12 cellular contexts compared by ENCODE assay signal in the genomic region with DNA sequence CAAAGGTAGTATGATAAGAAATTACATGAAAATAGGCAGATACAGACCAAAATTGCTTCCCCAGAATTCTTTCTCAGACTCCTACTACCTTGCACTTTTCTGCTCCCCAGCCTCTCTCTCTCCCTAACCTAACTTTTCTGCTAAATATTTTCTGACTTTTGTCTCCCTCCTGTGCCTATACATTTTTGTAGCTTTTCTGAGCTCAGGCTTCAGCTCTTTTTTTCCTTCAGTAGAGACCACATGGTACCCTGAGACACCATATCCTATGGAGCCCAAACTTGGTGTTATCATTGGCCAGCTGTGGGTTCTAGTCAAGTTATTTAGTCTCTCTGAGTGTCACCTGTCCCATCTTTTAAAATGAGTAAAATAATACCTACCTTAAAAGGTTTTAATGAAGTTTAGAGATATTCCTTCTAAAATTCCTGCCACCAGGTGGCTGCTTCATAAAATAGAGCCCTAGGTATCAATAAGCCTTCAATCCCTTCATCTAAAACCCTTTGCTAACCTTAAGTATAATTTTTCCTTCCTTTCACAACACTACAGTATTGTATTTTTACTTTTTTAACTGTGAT.
DNase-seq lines count a peak whose midpoint lies in the region; ATAC-seq and TF ChIP-seq lines count a peak whose summit lies in the region.
"Had no signal": no experiment of that assay in that cellular context is flagged by ENCODE, and none has a peak within 500 bp of the region (broad histone marks: within the 10 kb centered on the region; RNA-seq: fewer than 3 reads in every experiment).

No MANE protein-coding gene starts in this region.

- H3K9me3 Mint-ChIP-seq in activated CD8-positive, alpha-beta T cell treated with anti-CD3 and anti-CD28 coated beads for 36 hours = no peaks in the 10 kb centered on the region
- no peaks in the 10 kb centered on the region for H3K9me3 Mint-ChIP-seq in activated CD8-positive, alpha-beta T cell treated with anti-CD3 and anti-CD28 coated beads, Interleukin-2, amount 10 ng/mL, durations not matched to agents 7 days and 5 days (ENCODE audit: insufficient read depth)
- H3K9me3 Mint-ChIP-seq: T-helper 2 cell treated with Interferon-gamma antibody and Interleukin-4, amounts not matched to agents 5 μg/mL and 100 μg/mL, for 36 hours had no signal

- POLR2A ChIA-PET in activated CD8-positive, alpha-beta T cell treated with anti-CD3 and anti-CD28 coated beads for 36 hours (lab: Charles Lee) = no interaction called here
- POLR2A ChIA-PET in activated CD8-positive, alpha-beta T cell treated with anti-CD3 and anti-CD28 coated beads, Interleukin-2, amount 10 ng/mL, durations not matched to agents 7 days and 5 days (lab: Charles Lee) = no interaction called here
- POLR2A ChIA-PET in PC-9 (lab: Charles Lee; ENCODE audit: unreplicated experiment) = interaction anchor here (0.5 to 0.6 kb wide), 2 partner anchors 18 to 236 kb away, joined by 7 to 21 read pairs; no protein-coding TSS in a partner anchor

- peaks cover 7% of the 10 kb centered on the region for H3K27me3 Mint-ChIP-seq in activated CD8-positive, alpha-beta T cell treated with anti-CD3 and anti-CD28 coated beads for 36 hours
- H3K27me3 Mint-ChIP-seq in activated CD8-positive, alpha-beta T cell treated with anti-CD3 and anti-CD28 coated beads, Interleukin-2, amount 10 ng/mL, durations not matched to agents 7 days and 5 days (ENCODE audit: low read depth) = peaks cover 11% of the 10 kb centered on the region

- H3K27me3 ChIP-seq in PC-9 (ENCODE audit: insufficient read depth, low read depth) (no peaks in the 10 kb centered on the region), esophagus muscularis mucosa (no peaks in the 10 kb centered on the region), psoas muscle (ENCODE audit: insufficient read depth in 3 of 3, low read length in 2 of 3) (no peaks in the 10 kb centered on the region), sigmoid colon (no peaks in the 10 kb centered on the region)
- H3K27me3 ChIP-seq: upper lobe of right lung had no signal

- H3K27ac ChIP-seq in PC-9 (0 out of 2 replicates have a peak overlapping the region, but pooled peaks have one; percentile 8), esophagus muscularis mucosa (replicated peaks in 1 of 4) (no peak overlapping the region), psoas muscle (no peak overlapping the region), sigmoid colon (no peak overlapping the region)
- H3K27ac ChIP-seq: upper lobe of right lung had no signal

- H3K4me3 ChIP-seq in PC-9 (no peak overlapping the region), esophagus muscularis mucosa (no peak overlapping the region), psoas muscle (no peak overlapping the region), sigmoid colon (no peak overlapping the region)
- H3K4me3 ChIP-seq: upper lobe of right lung had no signal

- H3K4me1 ChIP-seq in PC-9 (replicated peaks; ENCODE audit: insufficient read depth) (no peaks in the 10 kb centered on the region), esophagus muscularis mucosa (no peaks in the 10 kb centered on the region), psoas muscle (no peaks in the 10 kb centered on the region), sigmoid colon (no peaks in the 10 kb centered on the region)
- H3K4me1 ChIP-seq: upper lobe of right lung had no signal

- H3K36me3 ChIP-seq in PC-9 (ENCODE audit: low read depth) (peaks cover 33% of the 10 kb centered on the region), esophagus muscularis mucosa (no peaks in the 10 kb centered on the region), psoas muscle (ENCODE audit: insufficient read depth in 1 of 2, low read depth in 1 of 2) (no peaks in the 10 kb centered on the region), sigmoid colon (no peaks in the 10 kb centered on the region)
- H3K36me3 ChIP-seq: upper lobe of right lung had no signal

- BruUV-seq in PC-9 (replicated peaks; lab: Mats Ljungman, UMichigan) = TSS peak; percentile 3

- CTCF ChIA-PET in activated CD8-positive, alpha-beta T cell treated with anti-CD3 and anti-CD28 coated beads for 36 hours (lab: Charles Lee) = interaction anchor here (0.9 to 1.4 kb wide), 3 partner anchors 12 to 18 kb away, joined by 3 to 4 read pairs (median 4); no protein-coding TSS in a partner anchor
- CTCF ChIA-PET in activated CD8-positive, alpha-beta T cell treated with anti-CD3 and anti-CD28 coated beads, Interleukin-2, amount 10 ng/mL, durations not matched to agents 7 days and 5 days (lab: Charles Lee) = interaction anchor here (0.8 to 1.6 kb wide), 4 partner anchors 18 to 238 kb away, joined by 3 to 5 read pairs (median 4); no protein-coding TSS in a partner anchor
- CTCF ChIA-PET in PC-9 (lab: Charles Lee) = interaction anchor here (0.5 to 1.3 kb wide), 5 partner anchors 8 to 196 kb away, joined by 3 to 17 read pairs (median 14); no protein-coding TSS in a partner anchor

- peaks cover 53% of the 10 kb centered on the region for H3F3A ChIP-seq in PC-9 (ENCODE audit: insufficient read depth, low read depth)

- TF ChIP-seq EP300 in esophagus muscularis mucosa (IDR thresholded peaks at IDR 0.05) = no peak
- no peak for TF ChIP-seq EP300 in sigmoid colon (IDR thresholded peaks at IDR 0.05)

- no peaks in the 10 kb centered on the region for H4K20me1 ChIP-seq in PC-9 (ENCODE audit: insufficient read depth)

- no peak overlapping the region for H3K4me2 ChIP-seq in PC-9

- TF ChIP-seq CTCF in activated CD8-positive, alpha-beta T cell treated with anti-CD3 and anti-CD28 coated beads for 36 hours (IDR thresholded peaks at IDR 0.05) = no peak
- TF ChIP-seq CTCF in PC-9 (conservative IDR thresholded peaks at IDR 0.05) (peak; percentile 62), esophagus muscularis mucosa (IDR thresholded peaks at IDR 0.05) (peak in 2 of 3 experiments; percentile 9 to 15), psoas muscle (IDR thresholded peaks at IDR 0.05) (peak; percentile 7), sigmoid colon (IDR thresholded peaks at IDR 0.05) (no peak)

- peak overlapping the region; percentile 19 for H3K27ac Mint-ChIP-seq in activated CD8-positive, alpha-beta T cell treated with anti-CD3 and anti-CD28 coated beads for 36 hours
- no peak overlapping the region for H3K27ac Mint-ChIP-seq in activated CD8-positive, alpha-beta T cell treated with anti-CD3 and anti-CD28 coated beads, Interleukin-2, amount 10 ng/mL, durations not matched to agents 7 days and 5 days
- H3K27ac Mint-ChIP-seq: T-helper 2 cell treated with Interferon-gamma antibody and Interleukin-4, amounts not matched to agents 5 μg/mL and 100 μg/mL, for 36 hours had no signal

- no peak overlapping the region for H3K4me3 Mint-ChIP-seq in activated CD8-positive, alpha-beta T cell treated with anti-CD3 and anti-CD28 coated beads for 36 hours
- H3K4me3 Mint-ChIP-seq in activated CD8-positive, alpha-beta T cell treated with anti-CD3 and anti-CD28 coated beads, Interleukin-2, amount 10 ng/mL, durations not matched to agents 7 days and 5 days = no peak overlapping the region
- H3K4me3 Mint-ChIP-seq: T-helper 2 cell treated with Interferon-gamma antibody and Interleukin-4, amounts not matched to agents 5 μg/mL and 100 μg/mL, for 36 hours had no signal

- H3K9me3 ChIP-seq in PC-9 (ENCODE audit: insufficient read depth, low read depth) (peaks cover 4% of the 10 kb centered on the region; the same call in 1 of the 2 replicates), esophagus muscularis mucosa (no peaks in the 10 kb centered on the region), psoas muscle (no peaks in the 10 kb centered on the region), sigmoid colon (no peaks in the 10 kb centered on the region)
- H3K9me3 ChIP-seq: upper lobe of right lung had no signal

- no peak for TF ChIP-seq POLR2A in esophagus muscularis mucosa (IDR thresholded peaks at IDR 0.05; ENCODE audit: low read depth)
- no peak for TF ChIP-seq POLR2A in sigmoid colon (IDR thresholded peaks at IDR 0.05)

- peaks cover 2% of the 10 kb centered on the region for H3K4me1 Mint-ChIP-seq in activated CD8-positive, alpha-beta T cell treated with anti-CD3 and anti-CD28 coated beads for 36 hours (ENCODE audit: low read depth)
- no peaks in the 10 kb centered on the region for H3K4me1 Mint-ChIP-seq in activated CD8-positive, alpha-beta T cell treated with anti-CD3 and anti-CD28 coated beads, Interleukin-2, amount 10 ng/mL, durations not matched to agents 7 days and 5 days (ENCODE audit: low read depth)

- intact Hi-C loops in activated CD8-positive, alpha-beta T cell treated with anti-CD3 and anti-CD28 coated beads for 36 hours (cut with micrococcal nuclease) = no loop called here
- intact Hi-C loops in PC-9 (cut with micrococcal nuclease; ENCODE audit: unreplicated experiment) (loop anchor here (10.0 kb wide), 1 partner anchor 505 kb away; no protein-coding TSS in a partner anchor), esophagus muscularis mucosa (cut with DNase I) (no loop called here), psoas muscle (cut with DNase I) (no loop called here), sigmoid colon (cut with DNase I) (no loop called here)

- peaks cover 4% of the 10 kb centered on the region; the same call in 1 of the 2 replicates for H3K79me2 ChIP-seq in PC-9 (ENCODE audit: low read depth)

- H3K36me3 Mint-ChIP-seq in activated CD8-positive, alpha-beta T cell treated with anti-CD3 and anti-CD28 coated beads for 36 hours (ENCODE audit: low read depth) = no peaks in the 10 kb centered on the region
- H3K36me3 Mint-ChIP-seq in activated CD8-positive, alpha-beta T cell treated with anti-CD3 and anti-CD28 coated beads, Interleukin-2, amount 10 ng/mL, durations not matched to agents 7 days and 5 days (ENCODE audit: low read depth) = no peaks in the 10 kb centered on the region

- no peak for ATAC-seq in activated CD8-positive, alpha-beta T cell treated with anti-CD3 and anti-CD28 coated beads for 36 hours
- no peak for ATAC-seq in activated CD8-positive, alpha-beta T cell treated with anti-CD3 and anti-CD28 coated beads, Interleukin-2, amount 10 ng/mL, durations not matched to agents 7 days and 5 days
- ATAC-seq in psoas muscle (no peak), GM21737 (IDR thresholded peaks at IDR 0.05; ENCODE audit: unreplicated experiment) (no peak)
- ATAC-seq: upper lobe of right lung had no signal

- DNase-seq in activated CD8-positive, alpha-beta T cell treated with anti-CD3 and anti-CD28 coated beads for 36 hours = no peak
- no peak for DNase-seq in activated CD8-positive, alpha-beta T cell treated with anti-CD3 and anti-CD28 coated beads, Interleukin-2, amount 10 ng/mL, durations not matched to agents 7 days and 5 days
- DNase-seq in PC-9 (no peak), esophagus muscularis mucosa (ENCODE audit: extremely low spot score) (no peak), psoas muscle (no peak), sigmoid colon (no peak), NCI-H345 (lab: John Stamatoyannopoulos, UW) (no peak)
- DNase-seq: NCI-H1092; NK-92 treated with Interleukin-12 subunit alpha and Interleukin-12 subunit beta, amount 100 ng/mL, for 24 hours; upper lobe of right lung had no signal

- H2AFZ ChIP-seq in PC-9 = no peak overlapping the region

- no peaks in the 10 kb centered on the region for H3K9me2 ChIP-seq in PC-9 (ENCODE audit: insufficient read depth)

Comparison
In these comparisons a context has a peak if more than half of its experiments do, and no peak if none do; other contexts are left out.
1. CTCF ChIP-seq: peak in PC-9 (single experiment), esophagus muscularis mucosa (2 of 3) and psoas muscle (single experiment); none in activated CD8-positive, alpha-beta T cell treated with anti-CD3 and anti-CD28 coated beads for 36 hours (single experiment) and sigmoid colon (0 of 4).